ENCODE assay signal across 35 cellular contexts in genomic region chr10:58460157-58460556, GRCh38.
"Had no signal": no experiment of that assay in that cellular context is flagged by ENCODE, and none has a peak within 500 bp of the region (broad histone marks: within the 10 kb centered on the region; RNA-seq: fewer than 3 reads in every experiment).

No MANE protein-coding gene starts in this region.

- DNase-seq: Karpas-422, Kasumi-1, MG63, MM.1S, MV-4-11, NCI-H1048, NCI-H1092, NCI-H1092 treated with DMSO at 0.1 percent for 48 hours, NCI-H1105, NCI-H1105 treated with DMSO at 0.1 percent for 48 hours, NCI-H1417, NCI-H1417 treated with DMSO at 0.1 percent for 48 hours, NCI-H1436, NCI-H1436 treated with DMSO at 0.1 percent for 48 hours, NCI-H146, NCI-H1694, NCI-H1694 treated with DMSO at 0.1 percent for 48 hours, NCI-H187, NCI-H187 treated with DMSO at 0.1 percent for 48 hours, NCI-H1930, NCI-H2029, NCI-H2029 treated with DMSO at 0.1 percent for 48 hours, NCI-H2081, NCI-H2081 treated with DMSO at 0.1 percent for 48 hours, NCI-H2107, NCI-H2171, NCI-H2171 treated with DMSO at 0.1 percent for 48 hours, NCI-H2227 treated with DMSO at 0.1 percent for 48 hours, NCI-H226, NCI-H345, NCI-H446, NCI-H446 treated with DMSO at 0.1 percent for 48 hours, NCI-H510A, NCI-H510A treated with DMSO at 0.1 percent for 48 hours, NCI-H524 had no signal

- H3K4me3 ChIP-seq: MG63 had no signal

- H3K27me3 ChIP-seq: MG63 had no signal

- H3K36me3 ChIP-seq: MG63 had no signal
